In genomic region chr5:53820119-53820801, GRCh38 we compare ENCODE assay signal across 14 cellular contexts.
DNase-seq lines count a peak whose midpoint lies in the region; ATAC-seq lines count a peak whose summit lies in the region.
"Had no signal": no experiment of that assay in that cellular context is flagged by ENCODE, and none has a peak within 500 bp of the region (broad histone marks: within the 10 kb centered on the region; RNA-seq: fewer than 3 reads in every experiment).

No MANE protein-coding gene starts in this region.

- no peaks in the 10 kb centered on the region for H3K4me1 Mint-ChIP-seq in immature natural killer cell

- H3K36me3 Mint-ChIP-seq in immature natural killer cell, result no peaks in the 10 kb centered on the region

- H3K4me3 ChIP-seq in H7 (ENCODE audit: insufficient read depth, low read depth, low read length), result no peak overlapping the region
- H3K4me3 ChIP-seq: MG63, thyroid gland had no signal

- ATAC-seq in GM19351 (IDR thresholded peaks at IDR 0.05; ENCODE audit: unreplicated experiment) (peak; percentile 59), HG02678 (IDR thresholded peaks at IDR 0.05; ENCODE audit: unreplicated experiment) (peak; percentile 54), HG03432 (IDR thresholded peaks at IDR 0.05; ENCODE audit: unreplicated experiment) (peak; percentile 66)

- H3K27me3 ChIP-seq in H7 (ENCODE audit: control insufficient read depth, insufficient read depth, low read length), result no peaks in the 10 kb centered on the region
- H3K27me3 ChIP-seq: MG63, thyroid gland had no signal

- no peak overlapping the region for H3K27ac Mint-ChIP-seq in immature natural killer cell
- H3K27ac Mint-ChIP-seq: T-helper 1 cell treated with Interleukin-12 subunit alpha and Interleukin-12 subunit beta and Interleukin-4 antibody, amounts not matched to agents 30 μg/mL and 1 μg/mL, for 36 hours had no signal

- H3K36me3 ChIP-seq in H7 (replicated peaks; ENCODE audit: control insufficient read depth, insufficient read depth, low read length), result no peaks in the 10 kb centered on the region
- H3K36me3 ChIP-seq: MG63, thyroid gland had no signal

- no peak overlapping the region for H3K4me3 Mint-ChIP-seq in immature natural killer cell
- H3K4me3 Mint-ChIP-seq: T-helper 1 cell treated with Interleukin-12 subunit alpha and Interleukin-12 subunit beta and Interleukin-4 antibody, amounts not matched to agents 30 μg/mL and 1 μg/mL, for 36 hours had no signal

- DNase-seq in EH (ENCODE audit: low read depth), result peak; percentile 33
- DNase-seq in activated naive CD4-positive, alpha-beta T cell (lab: John Stamatoyannopoulos, UW), result no peak
- DNase-seq in H7, result no peak
- no peak for DNase-seq in NCI-H1694 (lab: John Stamatoyannopoulos, UW)
- DNase-seq in immature natural killer cell, result no peak
- DNase-seq: amniotic stem cell; effector memory CD4-positive, alpha-beta T cell; MG63; posterior cingulate gyrus; thyroid gland had no signal

- peaks cover 0 to 2% (median 0%) of the 10 kb centered on the region in 6 donors for H3K9me3 Mint-ChIP-seq in immature natural killer cell
- H3K9me3 Mint-ChIP-seq: T-helper 1 cell treated with Interleukin-12 subunit alpha and Interleukin-12 subunit beta and Interleukin-4 antibody, amounts not matched to agents 30 μg/mL and 1 μg/mL, for 36 hours had no signal

- peaks cover 0 to 6% (median 2%) of the 10 kb centered on the region in 3 donors for H3K27me3 Mint-ChIP-seq in immature natural killer cell (ENCODE audit: low read depth in 3 of 3)
